Comparison of ENCODE assay signal across 9 cellular contexts in the genomic region with DNA sequence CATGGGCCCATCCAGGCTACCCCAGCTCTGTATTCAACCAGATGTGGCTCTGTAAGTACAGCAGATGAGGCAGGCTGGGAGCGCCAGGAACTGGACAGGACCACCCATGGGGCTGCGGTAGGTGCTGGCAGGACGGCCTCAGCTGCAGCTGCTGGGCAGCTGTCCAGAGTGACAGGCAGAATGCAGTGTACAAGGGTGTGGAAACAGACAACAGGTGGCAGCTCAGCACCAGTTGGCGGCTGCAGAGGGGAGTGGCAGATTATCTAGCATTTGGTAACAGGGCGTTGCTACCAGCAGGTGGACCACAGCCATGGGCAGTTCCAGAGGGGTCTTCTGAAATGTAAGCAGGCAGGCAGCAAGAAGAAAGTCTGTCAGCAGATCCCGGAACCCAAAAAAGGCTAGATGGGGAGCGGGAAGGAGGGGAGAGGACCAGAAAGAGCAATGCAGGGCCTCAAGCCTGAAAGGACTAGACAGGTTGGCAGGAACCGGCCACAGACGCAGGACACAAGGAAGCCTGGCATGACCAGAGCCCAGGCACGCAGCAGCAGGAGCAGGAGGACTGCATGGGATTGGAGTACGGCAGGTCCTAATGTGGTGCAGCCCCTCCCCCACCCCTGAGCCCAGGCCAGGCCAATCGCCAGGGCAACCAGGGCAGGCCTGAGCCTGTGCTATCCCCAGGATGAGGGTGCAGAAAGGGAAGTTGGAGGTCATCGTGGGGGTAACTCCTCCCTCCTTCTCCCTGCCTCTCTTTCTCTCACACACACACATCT. TPM values are rescaled to one million over a fixed set of nuclear protein-coding genes. Genes with fewer than 3 reads are reported as not detected.
DNase-seq lines count a peak whose midpoint lies in the region; ATAC-seq, FAIRE-seq and TF ChIP-seq lines count a peak whose summit lies in the region.
"Had no signal": no experiment of that assay in that cellular context is flagged by ENCODE, and none has a peak within 500 bp of the region (broad histone marks: within the 10 kb centered on the region; RNA-seq: fewer than 3 reads in every experiment).

No MANE protein-coding gene starts in this region.

- intact Hi-C loops in HepG2 (cut with micrococcal nuclease; ENCODE audit: unreplicated experiment), result no loop called here

- H3K9ac ChIP-seq in HepG2 (ENCODE audit: insufficient read depth, low read depth, low read length), result no peak overlapping the region

- TF ChIP-seq CTCF in A549 (IDR thresholded peaks at IDR 0.05) (no peak), HepG2 (CRISPR knock-in tag; IDR thresholded peaks at IDR 0.05) (peak; percentile 61)

- WGBS in A549 (ENCODE audit: missing lambda C conversion rate), result 84% methylated on average over 13 of the region's 13 CpGs
- WGBS in HepG2 (ENCODE audit: low lambda C conversion rate), result 24% methylated on average over 13 of the region's 13 CpGs

- POLR2A ChIA-PET in A549 (lab: Yijun Ruan, JAX), result no interaction called here
- POLR2A ChIA-PET in HepG2 (lab: Yijun Ruan, JAX), result interaction anchor here (0.9 to 2.3 kb wide), 4 partner anchors 16 to 26 kb away, joined by 3 to 11 read pairs (median 5); a partner anchor contains a TSS

- no peaks in the 10 kb centered on the region for H3K79me2 ChIP-seq in HepG2 (ENCODE audit: insufficient read depth, low read length)

- in situ Hi-C loops in HepG2 (cut with HindIII; ENCODE audit: extremely low pct_ligation_motif_present, low pct_unique_long_range_greater_than_20kb), result no loop called here
- in situ Hi-C loops in G401 (cut with HindIII; ENCODE audit: low sequenced_read_pairs), result no loop called here

- CTCF ChIA-PET in A549 (lab: Yijun Ruan, JAX), result interaction anchor here (0.8 to 14.2 kb wide), 9 partner anchors 11 to 256 kb away, joined by 3 to 146 read pairs (median 4); no protein-coding TSS in a partner anchor
- CTCF ChIA-PET in HepG2 (lab: Yijun Ruan, JAX; ENCODE audit: low intra/inter-chr PET ratio, low total read pairs), result no interaction called here

- TF ChIP-seq RAD21 in A549 (conservative IDR thresholded peaks at IDR 0.05 in 1 of 2, IDR thresholded peaks at IDR 0.05 in 1 of 2) (peak in 1 of 2 experiments; percentile 25; a peak in 1 of 5 replicates), HepG2 (CRISPR knock-in tag; IDR thresholded peaks at IDR 0.05) (0 out of 2 replicates have a peak, but pooled peaks have one; percentile 47)

- H3K4me1 ChIP-seq in A549 (peaks cover 17% of the 10 kb centered on the region; the same call in 2 of the 3 replicates), HepG2 (ENCODE audit: insufficient read depth, low read length) (peaks cover 28% of the 10 kb centered on the region)

- H3K9me3 ChIP-seq in A549 (no peaks in the 10 kb centered on the region), HepG2 (ENCODE audit: low read length) (no peaks in the 10 kb centered on the region)

- H3K4me2 ChIP-seq in A549 (no peak overlapping the region), HepG2 (ENCODE audit: low read depth, low read length) (peak overlapping the region; percentile 10; the same call in 1 of the 2 replicates)

- no peaks in the 10 kb centered on the region for H4K20me1 ChIP-seq in HepG2 (ENCODE audit: insufficient read depth, low read length)

- H3K27ac ChIP-seq in A549 (peak overlapping the region in 1 of 2 experiments; percentile 9; a peak in 4 of 6 replicates), HepG2 (ENCODE audit: extremely low read length, insufficient read depth, low read length) (no peak overlapping the region)

- TF ChIP-seq EP300 in A549 (IDR thresholded peaks at IDR 0.05), result no peak
- TF ChIP-seq EP300 in HepG2 (IDR thresholded peaks at IDR 0.05; ENCODE audit: low read depth in 2 of 2, low read length in 2 of 2), result no peak
- no peak for TF ChIP-seq EP300 in HepG2 (CRISPR knock-in tag; IDR thresholded peaks at IDR 0.05; ENCODE audit: borderline replicate concordance)

- ATAC-seq in A549, result peak; percentile 36 to 56; a peak in 4 of 6 replicates
- ATAC-seq in SK-N-SH treated with all-trans-retinoic acid at 6 μM for 48 hours, result peak; percentile 17; the same call in 1 of the 3 replicates
- peak; percentile 78 for ATAC-seq in HepG2

- H3K27me3 ChIP-seq in HepG2 (ENCODE audit: control insufficient read depth in 1 of 2, insufficient read depth in 2 of 2, low read length in 2 of 2), result peaks cover 2 to 38% of the 10 kb centered on the region in 2 experiments; a peak in 3 of 5 replicates

- DNase-seq in A549 (ENCODE audit: low read depth in 1 of 2, low spot score in 1 of 2) (no peak), MV-4-11 (lab: John Stamatoyannopoulos, UW) (peak; percentile 72), HepG2 (ENCODE audit: low spot score) (peak; percentile 54), G401 (ENCODE audit: low spot score) (no peak), urothelium cell line (ENCODE audit: low spot score) (no peak), C1 segment of cervical spinal cord (lab: John Stamatoyannopoulos, UW) (no peak), iPS-NIHi7 (ENCODE audit: extremely low spot score) (no peak)
- DNase-seq: SIG-M5 had no signal

- no peak overlapping the region for H2AFZ ChIP-seq in HepG2 (ENCODE audit: low read length)

- TF ChIP-seq POLR2A in A549 (IDR thresholded peaks at IDR 0.05; ENCODE audit: low read length) (no peak), HepG2 (IDR thresholded peaks at IDR 0.05; ENCODE audit: insufficient read depth in 1 of 2, low read depth in 2 of 2, low read length in 2 of 2) (no peak)

- H3K4me3 ChIP-seq in A549, result no peak overlapping the region
- H3K4me3 ChIP-seq in HepG2 (replicated peaks in 1 of 3; ENCODE audit: insufficient read depth in 1 of 3, low read depth in 2 of 3, low read length in 3 of 3), result no peak overlapping the region

- no TSS peak for BruUV-seq in HepG2 (replicated peaks; lab: Mats Ljungman, UMichigan)

- FAIRE-seq in A549 (lab: Jason Lieb, UNC) (no peak), HepG2 (lab: Jason Lieb, UNC) (no peak), urothelium cell line (lab: Jason Lieb, UNC) (no peak)

- H3K36me3 ChIP-seq in HepG2 (replicated peaks in 1 of 2; ENCODE audit: control insufficient read depth in 1 of 2, insufficient read depth in 2 of 2, low read length in 2 of 2), result no peaks in the 10 kb centered on the region

TF ChIP-seq in A549, 52 proteins besides CTCF, POLR2A, EP300 and RAD21 (continues in another document):
- TF ChIP-seq KDM5A (IDR thresholded peaks at IDR 0.05) (no peak), CBX2 (IDR thresholded peaks at IDR 0.05; ENCODE audit: borderline replicate concordance, low read depth) (no peak), RFX5 (IDR thresholded peaks at IDR 0.05) (no peak), NPAS2 (CRISPR knock-in tag; IDR thresholded peaks at IDR 0.05; ENCODE audit: borderline replicate concordance) (no peak)

TF ChIP-seq in SK-N-SH treated with all-trans-retinoic acid at 6 μM for 48 hours, 23 proteins besides CTCF, POLR2A, EP300 and RAD21 (continues in another document):
- TF ChIP-seq ZNF8 (CRISPR knock-in tag; IDR thresholded peaks at IDR 0.05), result no peak

TF ChIP-seq in HepG2, 621 proteins besides CTCF, POLR2A, EP300 and RAD21 (continues in another document):
- TF ChIP-seq, protein P1, sequence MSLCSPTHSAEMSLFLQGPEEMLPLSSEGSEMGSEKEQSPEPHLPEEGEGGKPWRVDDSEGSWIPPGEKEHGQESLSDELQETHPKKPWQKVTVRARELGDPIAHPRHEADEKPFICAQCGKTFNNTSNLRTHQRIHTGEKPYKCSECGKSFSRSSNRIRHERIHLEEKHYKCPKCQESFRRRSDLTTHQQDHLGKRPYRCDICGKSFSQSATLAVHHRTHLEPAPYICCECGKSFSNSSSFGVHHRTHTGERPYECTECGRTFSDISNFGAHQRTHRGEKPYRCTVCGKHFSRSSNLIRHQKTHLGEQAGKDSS (CRISPR knock-in tag; IDR thresholded peaks at IDR 0.05; ENCODE audit: borderline replicate concordance, low read depth), result 0 out of 2 replicates have a peak, but pooled peaks have one; percentile 41

RNA-seq across cellular contexts. Expression of a gene that starts 24.7 kb away (rescaled TPM):
- 30.0 and 42.9 TPM in 2 replicates for polyA plus RNA-seq in A549 (2011; rRNA removed)
- polyA plus RNA-seq in A549 (2012; cell fraction: cytosol; rRNA removed), result 67.6 and 81.3 TPM in 2 replicates
- polyA plus RNA-seq in A549 (2012; cell fraction: nucleus; rRNA removed), result 257 and 275 TPM in 2 replicates
- 64.5 to 99.1 TPM (median 82.4 TPM) in 3 replicates for polyA plus RNA-seq in A549 (2017; fragmentation: RNase III; extraction: RNeasy Plus Mini Kit Qiagen cat#74134 plus additional on column Dnase treatment)
- 83.0 and 96.8 TPM in 2 replicates for polyA minus RNA-seq in A549 (2011; rRNA and poly(A)+ RNA removed)
- 28.5 and 52.6 TPM in 2 replicates for total RNA-seq in HepG2 (2016; rRNA removed; fragmentation: Illumina TruSeq; extraction: Trizol)
- 29.8 and 32.7 TPM in 2 replicates for total RNA-seq in HepG2 (2016; cell fraction: cytosol; rRNA removed; fragmentation: Illumina TruSeq; extraction: Trizol; ENCODE audit: low read depth)
- total RNA-seq in HepG2 (2016; cell fraction: insoluble cytoplasmic fraction; rRNA removed; fragmentation: Illumina TruSeq; extraction: Trizol), result 26.0 and 48.3 TPM in 2 replicates
- 54.4 and 56.9 TPM in 2 replicates for total RNA-seq in HepG2 (2016; cell fraction: membrane; rRNA removed; fragmentation: Illumina TruSeq; extraction: Trizol)
- 54.4 and 55.1 TPM in 2 replicates for total RNA-seq in HepG2 (2016; cell fraction: nucleus; rRNA removed; fragmentation: Illumina TruSeq; extraction: Trizol)
- 58.8 and 61.3 TPM in 2 replicates for polyA plus RNA-seq in HepG2 (2011; rRNA removed)
- 38.5 and 60.7 TPM in 2 replicates for polyA plus RNA-seq in HepG2 (2011; cell fraction: cytosol; rRNA removed)
- polyA plus RNA-seq in HepG2 (2011; cell fraction: nucleus; rRNA removed), result 143 and 171 TPM in 2 replicates
- 40.4 and 41.4 TPM in 2 replicates for polyA plus RNA-seq in HepG2 (2012)
- 17.4 and 18.8 TPM in 2 replicates for polyA plus RNA-seq in HepG2 (2016; cell fraction: cytosol; fragmentation: Illumina TruSeq; extraction: Trizol; ENCODE audit: low read depth)
- 22.6 and 27.6 TPM in 2 replicates for polyA plus RNA-seq in HepG2 (2016; cell fraction: insoluble cytoplasmic fraction; fragmentation: Illumina TruSeq; extraction: Trizol; ENCODE audit: low read depth)
- polyA plus RNA-seq in HepG2 (2016; cell fraction: membrane; fragmentation: Illumina TruSeq; extraction: Trizol; ENCODE audit: low read depth), result 33.9 and 35.9 TPM in 2 replicates
- polyA plus RNA-seq in HepG2 (2016; cell fraction: nucleus; fragmentation: Illumina TruSeq; extraction: Trizol; ENCODE audit: insufficient read depth, low read depth), result 102 and 113 TPM in 2 replicates
- 71.1 and 76.2 TPM in 2 replicates for polyA minus RNA-seq in HepG2 (2011; rRNA and poly(A)+ RNA removed; ENCODE audit: low replicate concordance)
- polyA minus RNA-seq in HepG2 (2011; cell fraction: cytosol; rRNA and poly(A)+ RNA removed), result 18.8 and 24.4 TPM in 2 replicates
- 23.2 and 26.8 TPM in 2 replicates for polyA minus RNA-seq in HepG2 (2011; cell fraction: nucleus; rRNA and poly(A)+ RNA removed)
- 36.9 and 37.4 TPM in 2 replicates for total RNA-seq in G401 (2014; rRNA removed; shearing (Covaris generic))

Comparison
In these comparisons a context has a peak if more than half of its experiments do, and no peak if none do; other contexts are left out.
1. ATAC-seq: peak in every context shown above with its lines; median percentile 78 in HepG2; 46 in A549; 17 in SK-N-SH treated with all-trans-retinoic acid at 6 μM for 48 hours.
2. DNase-seq: peak in MV-4-11 (single experiment) and HepG2 (single experiment); none in A549 (0 of 2), G401 (single experiment), urothelium cell line (single experiment), C1 segment of cervical spinal cord (0 of 14) and iPS-NIHi7 (single experiment).